ENCODE assay signal across 14 cellular contexts in the genomic region with DNA sequence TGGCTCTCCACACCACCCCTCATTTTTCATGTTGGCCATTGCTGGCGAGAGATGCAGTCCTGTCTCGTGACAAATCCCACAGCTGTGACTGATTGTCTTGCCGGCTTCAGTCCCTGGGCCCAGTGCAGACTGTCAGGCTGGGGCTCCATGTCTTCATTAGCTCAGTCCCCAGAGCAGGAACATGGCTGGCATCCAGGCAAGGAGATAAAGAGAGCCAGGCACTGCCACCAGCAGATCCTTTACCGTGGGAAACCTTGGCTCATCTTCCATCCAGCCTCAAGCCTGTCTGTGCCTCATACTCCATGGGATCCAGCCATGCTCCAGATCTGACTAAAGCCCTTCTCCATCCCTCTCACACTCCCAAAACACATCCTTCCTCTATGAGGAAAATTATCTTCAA.
DNase-seq lines count a peak whose midpoint lies in the region; ATAC-seq and TF ChIP-seq lines count a peak whose summit lies in the region.
"Had no signal": no experiment of that assay in that cellular context is flagged by ENCODE, and none has a peak within 500 bp of the region (broad histone marks: within the 10 kb centered on the region; RNA-seq: fewer than 3 reads in every experiment).

No MANE protein-coding gene starts in this region.

- no peak for TF ChIP-seq POLR2A in heart left ventricle (IDR thresholded peaks at IDR 0.05)

- peak overlapping the region in 3 of 12 donors; percentile 3 to 57 (median 47) for H3K27ac ChIP-seq in heart left ventricle
- no peak overlapping the region for H3K27ac ChIP-seq in neural progenitor cell
- H3K27ac ChIP-seq: BLaER1 treated with 17β-estradiol and CSF1 and Interleukin-3, amounts not matched to agents 10 nM and 100 nM had no signal

- DNase-seq in cerebellum (ENCODE audit: low spot score) (peak; percentile 52), heart left ventricle (peak in 4 of 5 donors; percentile 57 to 82 (median 69)), left ventricle myocardium superior (peak; percentile 69), SK-N-DZ (ENCODE audit: low spot score) (no peak), neural progenitor cell (ENCODE audit: low spot score) (no peak), NAMALWA (ENCODE audit: low spot score) (no peak)
- DNase-seq: CD8-positive, alpha-beta T cell; COR-L47; DMS 273 treated with DMSO at 0.1 percent for 48 hours; GDM1; H9 had no signal

- H4K20me1 ChIP-seq in neural progenitor cell (ENCODE audit: low read depth): no peaks in the 10 kb centered on the region
- H4K20me1 ChIP-seq: BLaER1 treated with 17β-estradiol and CSF1 and Interleukin-3, amounts not matched to agents 10 nM and 100 nM had no signal

- H3K4me2 ChIP-seq in neural progenitor cell: no peak overlapping the region
- H3K4me2 ChIP-seq: BLaER1 treated with 17β-estradiol and CSF1 and Interleukin-3, amounts not matched to agents 10 nM and 100 nM had no signal

- no peaks in the 10 kb centered on the region for H3K9me3 Mint-ChIP-seq in neural progenitor cell
- H3K9me3 Mint-ChIP-seq: CD8-positive, alpha-beta T cell; H9 had no signal

- no peaks in the 10 kb centered on the region for H3K36me3 Mint-ChIP-seq in neural progenitor cell
- H3K36me3 Mint-ChIP-seq: CD8-positive, alpha-beta T cell had no signal

- H3K36me3 ChIP-seq in heart left ventricle (peaks cover 0 to 53% (median 5%) of the 10 kb centered on the region in 9 donors), neural progenitor cell (no peaks in the 10 kb centered on the region)
- H3K36me3 ChIP-seq: BLaER1 treated with 17β-estradiol and CSF1 and Interleukin-3, amounts not matched to agents 10 nM and 100 nM had no signal

- H3K4me1 ChIP-seq in heart left ventricle: peaks cover 0 to 31% (median 6%) of the 10 kb centered on the region in 12 donors
- peaks cover 13% of the 10 kb centered on the region for H3K4me1 ChIP-seq in neural progenitor cell
- H3K4me1 ChIP-seq: BLaER1 treated with 17β-estradiol and CSF1 and Interleukin-3, amounts not matched to agents 10 nM and 100 nM had no signal

- peaks cover 2% of the 10 kb centered on the region for H3K27me3 Mint-ChIP-seq in neural progenitor cell (ENCODE audit: insufficient read depth, low read depth)
- H3K27me3 Mint-ChIP-seq: B cell had no signal

- H3F3A ChIP-seq in neural progenitor cell (ENCODE audit: low read depth): no peaks in the 10 kb centered on the region

- H3K4me3 Mint-ChIP-seq in neural progenitor cell: no peak overlapping the region
- H3K4me3 Mint-ChIP-seq: B cell; CD8-positive, alpha-beta T cell; H9 had no signal

- TF ChIP-seq CTCF in heart left ventricle (IDR thresholded peaks at IDR 0.05): no peak
- no peak for TF ChIP-seq CTCF in neural progenitor cell (IDR thresholded peaks at IDR 0.05)

- 50 to 69% (median 54%) methylated on average over 4 of the region's 4 CpGs for WGBS in heart left ventricle, 4 donors

- intact Hi-C loops in heart left ventricle (cut with DNase I) (no loop called here), left ventricle myocardium superior (cut with micrococcal nuclease) (no loop called here)

- peaks cover 17% of the 10 kb centered on the region for H3K4me1 Mint-ChIP-seq in neural progenitor cell
- H3K4me1 Mint-ChIP-seq: B cell had no signal

- no peak overlapping the region for H2AFZ ChIP-seq in neural progenitor cell (replicated peaks)

- H3K4me3 ChIP-seq in heart left ventricle: no peak overlapping the region
- no peak overlapping the region for H3K4me3 ChIP-seq in neural progenitor cell
- H3K4me3 ChIP-seq: BLaER1 treated with 17β-estradiol and CSF1 and Interleukin-3, amounts not matched to agents 10 nM and 100 nM had no signal

- no peaks in the 10 kb centered on the region for H3K9me3 ChIP-seq in heart left ventricle
- H3K9me3 ChIP-seq in neural progenitor cell (ENCODE audit: low read depth): no peaks in the 10 kb centered on the region
- H3K9me3 ChIP-seq: BLaER1 treated with 17β-estradiol and CSF1 and Interleukin-3, amounts not matched to agents 10 nM and 100 nM had no signal

- H3K79me2 ChIP-seq in neural progenitor cell (ENCODE audit: low read depth): no peaks in the 10 kb centered on the region

- peak; percentile 73 to 86 (median 84) for ATAC-seq in heart left ventricle
- ATAC-seq in left ventricle myocardium superior: peak; percentile 93
- no peak for ATAC-seq in GM18520 (IDR thresholded peaks at IDR 0.05; ENCODE audit: unreplicated experiment)
- ATAC-seq: CD8-positive, alpha-beta T cell had no signal

- no peak overlapping the region for H3K9ac ChIP-seq in neural progenitor cell
- H3K9ac ChIP-seq: BLaER1 treated with 17β-estradiol and CSF1 and Interleukin-3, amounts not matched to agents 10 nM and 100 nM had no signal

- H3K27ac Mint-ChIP-seq in neural progenitor cell: no peak overlapping the region
- H3K27ac Mint-ChIP-seq: B cell; CD8-positive, alpha-beta T cell; H9 had no signal

- H3K27me3 ChIP-seq in heart left ventricle (no peaks in the 10 kb centered on the region), neural progenitor cell (no peaks in the 10 kb centered on the region)
- H3K27me3 ChIP-seq: BLaER1 treated with 17β-estradiol and CSF1 and Interleukin-3, amounts not matched to agents 10 nM and 100 nM had no signal

Comparison
In these comparisons a context has a peak if more than half of its experiments do, and no peak if none do; other contexts are left out.
1. DNase-seq: peak in cerebellum (single experiment), heart left ventricle (4 of 5) and left ventricle myocardium superior (single experiment); none in SK-N-DZ (single experiment), neural progenitor cell (single experiment) and NAMALWA (single experiment).